22 cellular contexts compared by ENCODE assay signal in genomic region chr2:67571785-67572718, GRCh38.
DNase-seq lines count a peak whose midpoint lies in the region; ATAC-seq, FAIRE-seq and TF ChIP-seq lines count a peak whose summit lies in the region.
"Had no signal": no experiment of that assay in that cellular context is flagged by ENCODE, and none has a peak within 500 bp of the region (broad histone marks: within the 10 kb centered on the region; RNA-seq: fewer than 3 reads in every experiment).

No MANE protein-coding gene starts in this region.

- no peak overlapping the region for H3K4me3 Mint-ChIP-seq in astrocyte (ENCODE audit: unreplicated experiment)
- no peak overlapping the region for H3K4me3 Mint-ChIP-seq in H9
- H3K4me3 Mint-ChIP-seq: activated naive CD8-positive, alpha-beta T cell treated with anti-CD3 and anti-CD28 coated beads for 36 hours; central memory CD8-positive, alpha-beta T cell; endodermal cell; neural crest cell; T-cell had no signal

- H3K27me3 ChIP-seq in left ventricle myocardium inferior (ENCODE audit: low read depth) = no peaks in the 10 kb centered on the region
- no peaks in the 10 kb centered on the region for H3K27me3 ChIP-seq in astrocyte (ENCODE audit: insufficient read depth, low read length)
- no peaks in the 10 kb centered on the region for H3K27me3 ChIP-seq in upper lobe of right lung
- no peaks in the 10 kb centered on the region for H3K27me3 ChIP-seq in H9 (ENCODE audit: insufficient read depth, low read length)
- H3K27me3 ChIP-seq: heart left ventricle, thyroid gland had no signal

- ATAC-seq in left ventricle myocardium superior = peak; percentile 67
- ATAC-seq in upper lobe of right lung = peak; percentile 43
- ATAC-seq in HG03095 (IDR thresholded peaks at IDR 0.05; ENCODE audit: unreplicated experiment) = no peak
- ATAC-seq: T-cell had no signal

- no peak for FAIRE-seq in astrocyte (lab: Jason Lieb, UNC)
- FAIRE-seq: GM18507 had no signal

- H3K4ac ChIP-seq in H9 (ENCODE audit: low read depth, low read length) = no peak overlapping the region

- intact Hi-C loops in left ventricle myocardium superior (cut with micrococcal nuclease) (no loop called here), left ventricle myocardium inferior (cut with micrococcal nuclease) (no loop called here), upper lobe of right lung (cut with DNase I) (no loop called here)

- H3K9ac ChIP-seq in astrocyte (ENCODE audit: low read length) = no peak overlapping the region
- no peak overlapping the region for H3K9ac ChIP-seq in H9 (ENCODE audit: extremely low read depth, insufficient read length, low read length)

- no peak overlapping the region for H4K5ac ChIP-seq in H9 (ENCODE audit: insufficient read length, low read depth, low read length)

- H3K23me2 ChIP-seq in H9 (ENCODE audit: insufficient read length, low read depth, low read length, poor library complexity, severe bottlenecking) = no peaks in the 10 kb centered on the region

- H2BK5ac ChIP-seq in H9 (ENCODE audit: insufficient read length, low read length) = no peak overlapping the region

- H3K27ac ChIP-seq in left ventricle myocardium inferior (replicated peaks) (no peak overlapping the region), astrocyte (ENCODE audit: low read depth, low read length) (peak overlapping the region; percentile 36), upper lobe of right lung (no peak overlapping the region), H9 (ENCODE audit: insufficient read length, low read depth, low read length) (no peak overlapping the region)
- H3K27ac ChIP-seq: heart left ventricle, thyroid gland had no signal

- no peak overlapping the region for H2BK120ac ChIP-seq in H9 (ENCODE audit: low read depth, low read length, poor library complexity, severe bottlenecking)

- H3K9me3 ChIP-seq in left ventricle myocardium inferior (replicated peaks) (peaks cover 6% of the 10 kb centered on the region), astrocyte (ENCODE audit: insufficient read depth, low read depth, low read length) (no peaks in the 10 kb centered on the region), upper lobe of right lung (no peaks in the 10 kb centered on the region), H9 (ENCODE audit: control insufficient read depth, low read depth, low read length) (no peaks in the 10 kb centered on the region)
- H3K9me3 ChIP-seq: thyroid gland had no signal

- H3K27me3 Mint-ChIP-seq in astrocyte (ENCODE audit: low read depth, unreplicated experiment) (no peaks in the 10 kb centered on the region), H9 (ENCODE audit: low read depth) (peaks cover under 1% of the 10 kb centered on the region; the same call in 1 of the 2 replicates)
- H3K27me3 Mint-ChIP-seq: central memory CD8-positive, alpha-beta T cell; T-cell had no signal

- TF ChIP-seq CTCF in left ventricle myocardium inferior (IDR thresholded peaks at IDR 0.05; ENCODE audit: borderline replicate concordance) (no peak), astrocyte (IDR thresholded peaks at IDR 0.05; ENCODE audit: insufficient read depth, low read depth, low read length) (no peak), upper lobe of right lung (IDR thresholded peaks at IDR 0.05) (no peak), H9 (conservative IDR thresholded peaks at IDR 0.05) (no peak)

- no peak overlapping the region for H2AK5ac ChIP-seq in H9 (ENCODE audit: insufficient read length, low read length)

- H3K4me1 Mint-ChIP-seq in astrocyte (ENCODE audit: low read depth, unreplicated experiment) (peaks cover 12% of the 10 kb centered on the region), H9 (no peaks in the 10 kb centered on the region)
- H3K4me1 Mint-ChIP-seq: activated naive CD8-positive, alpha-beta T cell treated with anti-CD3 and anti-CD28 coated beads for 36 hours; central memory CD8-positive, alpha-beta T cell; endodermal cell; neural crest cell; T-cell had no signal

- DNase-seq in left ventricle myocardium superior (no peak), left ventricle myocardium inferior (no peak), astrocyte (ENCODE audit: low read depth) (peak; percentile 95), iris pigment epithelial cell (ENCODE audit: low read depth) (peak; percentile 37), upper lobe of right lung (no peak), G401 (ENCODE audit: low spot score) (no peak), H9 (no peak)
- DNase-seq: activated CD4-positive, CD25-positive, alpha-beta regulatory T cell treated with anti-CD3 and anti-CD28 coated beads, Interleukin-2, amount 50 U/mL, for 72 hours; activated CD8-positive, alpha-beta memory T cell treated with anti-CD3 and anti-CD28 coated beads, Interleukin-2, amount 50 U/mL, for 48 hours; activated naive CD8-positive, alpha-beta T cell treated with anti-CD3 and anti-CD28 coated beads for 36 hours; COR-L47; endodermal cell; heart left ventricle; MV-4-11; NCI-H748 treated with DMSO at 0.1 percent for 48 hours; stimulated activated CD4-positive, alpha-beta T cell treated with anti-CD3 and anti-CD28 coated beads, Interleukin-2, amount 100 ng/mL, for 24 hours; T-cell; thyroid gland had no signal

- H2AFZ ChIP-seq in astrocyte (ENCODE audit: low read depth, low read length) (no peak overlapping the region), H9 (ENCODE audit: low read length) (no peak overlapping the region)

- in situ Hi-C loops in G401 (cut with HindIII; ENCODE audit: low sequenced_read_pairs) = no loop called here

- H2BK15ac ChIP-seq in H9 (ENCODE audit: low read depth, low read length) = no peak overlapping the region

- H3K4me2 ChIP-seq in astrocyte (ENCODE audit: low read length) = no peak overlapping the region
- H3K4me2 ChIP-seq in H9 (ENCODE audit: insufficient read depth, insufficient read length, low read length) = no peak overlapping the region

- H3K79me1 ChIP-seq in H9 (ENCODE audit: insufficient read depth, low read depth, low read length, poor library complexity, severe bottlenecking) = no peaks in the 10 kb centered on the region

- H3K79me2 ChIP-seq in astrocyte (ENCODE audit: insufficient read depth, low read length) (no peaks in the 10 kb centered on the region), H9 (ENCODE audit: insufficient read depth, low read length) (no peaks in the 10 kb centered on the region)

- no peak overlapping the region for H3K23ac ChIP-seq in H9 (ENCODE audit: insufficient read length, low read depth, low read length)

- H3K56ac ChIP-seq in H9 (ENCODE audit: insufficient read length, low read depth, low read length) = no peak overlapping the region

- H3K36me3 ChIP-seq in left ventricle myocardium inferior (no peaks in the 10 kb centered on the region), astrocyte (ENCODE audit: insufficient read depth, low read length) (no peaks in the 10 kb centered on the region), upper lobe of right lung (no peaks in the 10 kb centered on the region)
- H3K36me3 ChIP-seq: heart left ventricle, thyroid gland had no signal

- H3K9me3 Mint-ChIP-seq in astrocyte (ENCODE audit: unreplicated experiment) = peaks cover 2% of the 10 kb centered on the region
- no peaks in the 10 kb centered on the region for H3K9me3 Mint-ChIP-seq in H9
- H3K9me3 Mint-ChIP-seq: central memory CD8-positive, alpha-beta T cell; endodermal cell had no signal

- H4K91ac ChIP-seq in H9 (ENCODE audit: insufficient read length, low read depth, low read length) = no peak overlapping the region

- H3K18ac ChIP-seq in H9 (ENCODE audit: insufficient read length, low read depth, low read length) = no peak overlapping the region

- no peak overlapping the region for H3K27ac Mint-ChIP-seq in astrocyte (ENCODE audit: unreplicated experiment)
- no peak overlapping the region for H3K27ac Mint-ChIP-seq in H9
- H3K27ac Mint-ChIP-seq: activated naive CD8-positive, alpha-beta T cell treated with anti-CD3 and anti-CD28 coated beads for 36 hours; endodermal cell; T-cell had no signal

- H4K8ac ChIP-seq in H9 (replicated peaks; ENCODE audit: insufficient read length, low read depth, low read length) = no peak overlapping the region

- no peak overlapping the region for H2BK12ac ChIP-seq in H9 (ENCODE audit: insufficient read length, low read depth, low read length)

- H3K4me3 ChIP-seq in left ventricle myocardium inferior (no peak overlapping the region), astrocyte (ENCODE audit: insufficient read depth, low read depth, low read length) (no peak overlapping the region), upper lobe of right lung (no peak overlapping the region)
- H3K4me3 ChIP-seq: heart left ventricle, thyroid gland had no signal

- no peak overlapping the region for H3T11ph ChIP-seq in H9 (ENCODE audit: low read length)

- no peak overlapping the region for H2BK20ac ChIP-seq in H9 (ENCODE audit: low read depth, low read length, poor library complexity, severe bottlenecking)

- H3K4me1 ChIP-seq in left ventricle myocardium inferior = peaks cover 9% of the 10 kb centered on the region
- peaks cover 19% of the 10 kb centered on the region for H3K4me1 ChIP-seq in astrocyte (ENCODE audit: insufficient read depth, low read length)
- H3K4me1 ChIP-seq in upper lobe of right lung = no peaks in the 10 kb centered on the region
- H3K4me1 ChIP-seq in H9 (ENCODE audit: insufficient read depth, low read length) = no peaks in the 10 kb centered on the region
- H3K4me1 ChIP-seq: thyroid gland had no signal

- H3K14ac ChIP-seq in H9 (ENCODE audit: insufficient read depth, low read length) = no peak overlapping the region

- H4K20me1 ChIP-seq in astrocyte (ENCODE audit: insufficient read depth, low read length) = no peaks in the 10 kb centered on the region
- H4K20me1 ChIP-seq in H9 (ENCODE audit: control insufficient read depth, insufficient read depth, insufficient read length) = no peaks in the 10 kb centered on the region

- H3K36me3 Mint-ChIP-seq in astrocyte (ENCODE audit: low read depth, unreplicated experiment) (no peaks in the 10 kb centered on the region), H9 (ENCODE audit: insufficient read depth in 1 of 3, low read depth in 3 of 3) (no peaks in the 10 kb centered on the region; a peak in 1 of 7 replicates)
- H3K36me3 Mint-ChIP-seq: activated naive CD8-positive, alpha-beta T cell treated with anti-CD3 and anti-CD28 coated beads for 36 hours; T-cell had no signal

Comparison
In these comparisons a context has a peak if more than half of its experiments do, and no peak if none do; other contexts are left out.
1. DNase-seq: peak in astrocyte (single experiment) and iris pigment epithelial cell (single experiment); none in left ventricle myocardium superior (single experiment), left ventricle myocardium inferior (single experiment), upper lobe of right lung (single experiment), G401 (single experiment) and H9 (single experiment).